In the genomic region with DNA sequence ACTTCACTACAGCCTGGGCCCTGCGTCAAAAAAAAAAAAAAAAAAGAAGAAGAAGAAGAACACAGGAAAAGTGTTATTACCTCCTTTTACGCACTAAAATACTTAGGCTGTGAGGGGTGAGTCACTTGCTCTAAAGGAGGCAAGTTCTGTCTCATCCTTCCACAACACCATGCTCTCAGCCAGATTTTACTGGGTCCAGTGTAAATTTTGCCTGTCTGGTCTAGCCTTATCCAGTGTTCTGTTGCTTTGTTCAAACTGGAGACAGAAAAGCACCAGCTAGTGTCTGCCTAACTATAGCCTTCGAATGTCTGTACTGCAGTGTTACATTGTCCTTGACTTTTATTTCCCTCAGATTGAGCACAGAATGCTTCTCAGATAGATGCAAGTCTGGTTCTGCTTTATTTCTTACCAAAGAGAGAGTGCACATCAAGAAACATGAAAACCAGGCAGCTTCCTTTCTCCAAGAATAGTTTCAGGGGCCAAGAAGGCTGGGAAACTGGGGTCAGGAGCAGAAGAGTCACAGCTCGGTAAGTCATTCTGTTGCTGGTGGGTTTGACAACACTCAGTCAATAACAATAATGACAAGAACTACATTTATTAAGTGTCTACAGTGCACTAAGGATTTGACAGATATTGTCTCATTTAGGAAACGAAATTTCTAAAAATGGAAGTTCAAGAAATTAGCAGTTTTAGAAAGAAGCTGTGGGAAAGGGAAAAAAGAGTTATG, we compare ENCODE assay signal across 8 cellular contexts. TPM values are rescaled to one million over a fixed set of nuclear protein-coding genes. Genes with fewer than 3 reads are reported as not detected.
A peak's percentile ranks its signal among the peaks of the same experiment; 100 is the strongest.
DNase-seq lines count a peak whose midpoint lies in the region; ATAC-seq and TF ChIP-seq lines count a peak whose summit lies in the region.
"Had no signal": no experiment of that assay in that cellular context is flagged by ENCODE, and none has a peak within 500 bp of the region (broad histone marks: within the 10 kb centered on the region; RNA-seq: fewer than 3 reads in every experiment).

No MANE protein-coding gene starts in this region.

- peak overlapping the region; percentile 13 for H3K27ac ChIP-seq in cingulate gyrus (ENCODE audit: low read depth, low read length)
- H3K27ac ChIP-seq in thoracic aorta: peak overlapping the region; percentile 11 to 38
- H3K27ac ChIP-seq in esophagus muscularis mucosa (replicated peaks in 1 of 4): peak overlapping the region in 2 of 4 donors; percentile 5 to 17
- no peak overlapping the region for H3K27ac ChIP-seq in CD4-positive, alpha-beta T cell (ENCODE audit: low read depth, low read length)

- TF ChIP-seq EP300 in esophagus muscularis mucosa (IDR thresholded peaks at IDR 0.05): no peak

- no peak overlapping the region for H3K27ac Mint-ChIP-seq in CD4-positive, alpha-beta T cell
- no peak overlapping the region for H3K27ac Mint-ChIP-seq in natural killer cell treated with Interleukin-12 subunit alpha and Interleukin-12 subunit beta and Interleukin-15 and Interleukin-18, amount 100 ng/mL, for 72 hours

- no peaks in the 10 kb centered on the region for H3K4me1 Mint-ChIP-seq in CD4-positive, alpha-beta T cell (ENCODE audit: low read depth)
- no peaks in the 10 kb centered on the region for H3K4me1 Mint-ChIP-seq in natural killer cell treated with Interleukin-12 subunit alpha and Interleukin-12 subunit beta and Interleukin-15 and Interleukin-18, amount 100 ng/mL, for 72 hours (ENCODE audit: low read depth in 2 of 2)

- H3K27me3 Mint-ChIP-seq in CD4-positive, alpha-beta T cell: peaks cover 27% of the 10 kb centered on the region
- peaks cover 23 to 26% of the 10 kb centered on the region in 2 donors for H3K27me3 Mint-ChIP-seq in natural killer cell treated with Interleukin-12 subunit alpha and Interleukin-12 subunit beta and Interleukin-15 and Interleukin-18, amount 100 ng/mL, for 72 hours

- no peaks in the 10 kb centered on the region for H3K36me3 Mint-ChIP-seq in CD4-positive, alpha-beta T cell (ENCODE audit: low read depth)
- H3K36me3 Mint-ChIP-seq in natural killer cell treated with Interleukin-12 subunit alpha and Interleukin-12 subunit beta and Interleukin-15 and Interleukin-18, amount 100 ng/mL, for 72 hours: no peaks in the 10 kb centered on the region

- H3K36me3 ChIP-seq in thoracic aorta (no peaks in the 10 kb centered on the region), esophagus muscularis mucosa (no peaks in the 10 kb centered on the region)

- H3K27me3 ChIP-seq in thoracic aorta (replicated peaks; ENCODE audit: insufficient read depth): no peaks in the 10 kb centered on the region
- no peaks in the 10 kb centered on the region for H3K27me3 ChIP-seq in esophagus muscularis mucosa
- H3K27me3 ChIP-seq in CD4-positive, alpha-beta T cell (ENCODE audit: control insufficient read depth, insufficient read depth, low read length): no peaks in the 10 kb centered on the region

- H3K9me3 Mint-ChIP-seq in CD4-positive, alpha-beta T cell: no peaks in the 10 kb centered on the region
- no peaks in the 10 kb centered on the region for H3K9me3 Mint-ChIP-seq in natural killer cell treated with Interleukin-12 subunit alpha and Interleukin-12 subunit beta and Interleukin-15 and Interleukin-18, amount 100 ng/mL, for 72 hours

- H3K4me1 ChIP-seq in thoracic aorta (ENCODE audit: control insufficient read depth in 1 of 2, low read depth in 2 of 2) (no peaks in the 10 kb centered on the region), esophagus muscularis mucosa (no peaks in the 10 kb centered on the region)

- ATAC-seq in GM19455 (IDR thresholded peaks at IDR 0.05; ENCODE audit: unreplicated experiment) (peak; percentile 38), HG03175 (IDR thresholded peaks at IDR 0.05; ENCODE audit: unreplicated experiment) (peak; percentile 45), thoracic aorta (ENCODE audit: insufficient number of reproducible peaks, low FRiP score, low read depth) (peak; percentile 42)
- no peak for ATAC-seq in CD4-positive, alpha-beta T cell (ENCODE audit: poor library complexity)
- no peak for ATAC-seq in natural killer cell treated with Interleukin-12 subunit alpha and Interleukin-12 subunit beta and Interleukin-15 and Interleukin-18, amount 100 ng/mL, for 72 hours

- TF ChIP-seq POLR2A in esophagus muscularis mucosa (IDR thresholded peaks at IDR 0.05; ENCODE audit: low read depth): no peak

- H3K4me3 Mint-ChIP-seq in CD4-positive, alpha-beta T cell: no peak overlapping the region
- H3K4me3 Mint-ChIP-seq in natural killer cell treated with Interleukin-12 subunit alpha and Interleukin-12 subunit beta and Interleukin-15 and Interleukin-18, amount 100 ng/mL, for 72 hours: no peak overlapping the region

- CTCF ChIA-PET in CD4-positive, alpha-beta T cell (lab: Charles Lee): no interaction called here

- TF ChIP-seq CTCF in thoracic aorta (IDR thresholded peaks at IDR 0.05) (no peak), esophagus muscularis mucosa (IDR thresholded peaks at IDR 0.05) (no peak)
- no peak for TF ChIP-seq CTCF in CD4-positive, alpha-beta T cell (IDR thresholded peaks at IDR 0.05)

- no peak for DNase-seq in thoracic aorta (ENCODE audit: low spot score)
- DNase-seq in esophagus muscularis mucosa (ENCODE audit: extremely low spot score): no peak
- DNase-seq in CD4-positive, alpha-beta T cell: no peak
- DNase-seq in natural killer cell treated with Interleukin-12 subunit alpha and Interleukin-12 subunit beta and Interleukin-15 and Interleukin-18, amount 100 ng/mL, for 72 hours (ENCODE audit: low spot score): no peak

- POLR2A ChIA-PET in CD4-positive, alpha-beta T cell (lab: Charles Lee): no interaction called here

- intact Hi-C loops in esophagus muscularis mucosa (cut with DNase I): no loop called here
- intact Hi-C loops in CD4-positive, alpha-beta T cell (cut with DNase I, micrococcal nuclease): no loop called here

- WGBS in esophagus muscularis mucosa: 74% methylated on average over 5 of the region's 5 CpGs

- no peaks in the 10 kb centered on the region for H3K9me3 ChIP-seq in thoracic aorta
- H3K9me3 ChIP-seq in esophagus muscularis mucosa: no peaks in the 10 kb centered on the region
- no peaks in the 10 kb centered on the region for H3K9me3 ChIP-seq in CD4-positive, alpha-beta T cell (ENCODE audit: control insufficient read depth, low read length)

- peak overlapping the region; percentile 23 for H3K4me3 ChIP-seq in thoracic aorta
- no peak overlapping the region for H3K4me3 ChIP-seq in esophagus muscularis mucosa

RNA-seq across cellular contexts. Expression of gene MSGN1, which starts 3.1 kb away (rescaled TPM):
- not detected for total RNA-seq in thoracic aorta
- not detected for total RNA-seq in esophagus muscularis mucosa
- total RNA-seq in CD4-positive, alpha-beta T cell: not detected
- total RNA-seq in natural killer cell treated with Interleukin-12 subunit alpha and Interleukin-12 subunit beta and Interleukin-15 and Interleukin-18, amount 100 ng/mL, for 72 hours: not detected
- total RNA-seq: T-helper 1 cell treated with Interleukin-12 subunit alpha and Interleukin-12 subunit beta and Interleukin-4 antibody, amounts not matched to agents 30 ng/mL and 1 ng/mL, for 36 hours had no signal

RNA-seq across cellular contexts. Expression of gene GEN1, which starts 59.2 kb away (rescaled TPM):
- 1 to 10 TPM; 3.7 to 4.9 TPM for total RNA-seq in thoracic aorta
- 1 to 10 TPM; 1.2 to 7.3 (median 3.2) TPM for total RNA-seq in esophagus muscularis mucosa
- 1 to 10 TPM; 4.3 to 4.6 TPM for total RNA-seq in CD4-positive, alpha-beta T cell
- total RNA-seq in natural killer cell treated with Interleukin-12 subunit alpha and Interleukin-12 subunit beta and Interleukin-15 and Interleukin-18, amount 100 ng/mL, for 72 hours: 10 to 100 TPM; 31.0 to 51.2 TPM

RNA-seq across cellular contexts. Expression of gene SMC6, which starts 59.6 kb away (rescaled TPM):
- total RNA-seq in thoracic aorta (10 to 100 TPM; 10.4 to 13.4 TPM), esophagus muscularis mucosa (10 to 100 TPM in 1 of 4 donors, 1 to 10 TPM in 3; 8.1 to 11.1 (median 9.7) TPM)
- total RNA-seq in CD4-positive, alpha-beta T cell: 1 to 10 TPM; 7.1 to 7.8 TPM
- 10 to 100 TPM; 19.9 to 30.4 TPM for total RNA-seq in natural killer cell treated with Interleukin-12 subunit alpha and Interleukin-12 subunit beta and Interleukin-15 and Interleukin-18, amount 100 ng/mL, for 72 hours

Comparison
In these comparisons a context has a peak if more than half of its experiments do, and no peak if none do; other contexts are left out.
1. ATAC-seq: peak in GM19455 (single experiment), HG03175 (single experiment) and thoracic aorta (single experiment); none in CD4-positive, alpha-beta T cell (single experiment) and natural killer cell treated with Interleukin-12 subunit alpha and Interleukin-12 subunit beta and Interleukin-15 and Interleukin-18, amount 100 ng/mL, for 72 hours (0 of 2).